8 cellular contexts compared by ENCODE assay signal in genomic region chr16:23510154-23510914, GRCh38.
DNase-seq lines count a peak whose midpoint lies in the region; ATAC-seq and TF ChIP-seq lines count a peak whose summit lies in the region.

Gene GGA2 (minus strand): TSS chr16:23510494. CDS start chr16:23510411, 83 bp downstream.

- no peaks in the 10 kb centered on the region for H3K9me3 Mint-ChIP-seq in nephron progenitor cell

- peak; percentile 64 for ATAC-seq in GM21786 (IDR thresholded peaks at IDR 0.05; ENCODE audit: unreplicated experiment)
- peak; percentile 93 for ATAC-seq in stimulated activated naive CD8-positive, alpha-beta T cell treated with anti-CD3 and anti-CD28 coated beads, Interleukin-15, Interleukin-2, amounts not matched to agents 100 U/mL and 50 U/mL, for 24 hours

- no peak within 1 kb of the TSS for H3K27ac Mint-ChIP-seq in nephron progenitor cell

- H3K4me1 Mint-ChIP-seq in nephron progenitor cell = peaks cover 39% of the 10 kb centered on the region

- peak within 1 kb of the TSS; percentile 91 for H3K4me3 Mint-ChIP-seq in nephron progenitor cell

- no peak for TF ChIP-seq CTCF in nephron progenitor cell (IDR thresholded peaks at IDR 0.05)

- H3K27me3 Mint-ChIP-seq in nephron progenitor cell (ENCODE audit: low read depth, poor library complexity) = no peaks in the 10 kb centered on the region

- peak; percentile 40 for DNase-seq in DMS79 (lab: John Stamatoyannopoulos, UW)
- DNase-seq in Kasumi-1 (lab: John Stamatoyannopoulos, UW) = peak; percentile 33 to 37
- DNase-seq in activated effector memory CD4-positive, alpha-beta T cell treated with anti-CD3 and anti-CD28 coated beads, Interleukin-2, amount 50 U/mL, for 16 hours = peak; percentile 93
- peak; percentile 41 for DNase-seq in fibroblast of the conjunctiva (ENCODE audit: low read depth)
- peak; percentile 82 for DNase-seq in nephron progenitor cell
- DNase-seq in stimulated activated naive CD8-positive, alpha-beta T cell treated with anti-CD3 and anti-CD28 coated beads, Interleukin-15, Interleukin-2, amounts not matched to agents 100 U/mL and 50 U/mL, for 24 hours = peak; percentile 84

- H3K36me3 Mint-ChIP-seq in nephron progenitor cell (ENCODE audit: low read depth) = peaks cover 35% of the 10 kb centered on the region

- peak; percentile 98 for TF ChIP-seq POLR2A in Raji (IDR thresholded peaks at IDR 0.05; ENCODE audit: insufficient read depth, low read depth, low read length)

Comparison
In these comparisons a context has a peak if more than half of its experiments do, and no peak if none do; other contexts are left out.
1. Peak in every context shown above with its lines: DNase-seq and ATAC-seq.
2. DNase-seq: peak in every context shown above with its lines; median percentile 93 in activated effector memory CD4-positive, alpha-beta T cell treated with anti-CD3 and anti-CD28 coated beads, Interleukin-2, amount 50 U/mL, for 16 hours; 84 in stimulated activated naive CD8-positive, alpha-beta T cell treated with anti-CD3 and anti-CD28 coated beads, Interleukin-15, Interleukin-2, amounts not matched to agents 100 U/mL and 50 U/mL, for 24 hours; 82 in nephron progenitor cell; 41 in fibroblast of the conjunctiva; 40 in DMS79; 35 in Kasumi-1.